In genomic region chr14:36151335-36151734, GRCh38 we compare ENCODE assay signal across 24 cellular contexts.
"Had no signal": no experiment of that assay in that cellular context is flagged by ENCODE, and none has a peak within 500 bp of the region (broad histone marks: within the 10 kb centered on the region; RNA-seq: fewer than 3 reads in every experiment).

No MANE protein-coding gene starts in this region.

- H3K36me3 ChIP-seq: stomach, suprapubic skin, thoracic aorta, thyroid gland, tibial artery, tibial nerve, transverse colon, upper lobe of left lung, upper lobe of right lung, uterus, vagina had no signal

- H3K27ac ChIP-seq: stomach, suprapubic skin, testis, thoracic aorta, thyroid gland, tibial artery, tibial nerve, transverse colon, upper lobe of left lung, upper lobe of right lung, uterus, vagina had no signal

- H3K9me3 ChIP-seq: suprapubic skin, testis, thoracic aorta, thyroid gland, transverse colon, upper lobe of right lung, uterus, vagina had no signal

- H3K4me3 ChIP-seq: stomach, suprapubic skin, testis, thoracic aorta, thyroid gland, tibial artery, tibial nerve, transverse colon, upper lobe of left lung, upper lobe of right lung, uterus, vagina had no signal

- H3K4me1 ChIP-seq: stomach, suprapubic skin, testis, thyroid gland, tibial artery, tibial nerve, transverse colon, upper lobe of left lung, upper lobe of right lung, uterus, vagina had no signal

- DNase-seq: stimulated activated CD4-positive, alpha-beta T cell treated with anti-CD3 and anti-CD28 coated beads, Interleukin-2, amount 100 ng/mL, for 48 hours; stimulated activated CD4-positive, alpha-beta T cell treated with anti-CD3 and anti-CD28 coated beads, Interleukin-4, amount 100 ng/mL, for 1 hour; stimulated activated CD4-positive, alpha-beta T cell treated with anti-CD3 and anti-CD28 coated beads, Interleukin-4, amount 100 ng/mL, for 24 hours; stimulated activated CD4-positive, alpha-beta T cell treated with anti-CD3 and anti-CD28 coated beads, Interleukin-4, amount 100 ng/mL, for 4 hours; stimulated activated CD8-positive, alpha-beta memory T cell treated with anti-CD3 and anti-CD28 coated beads, Interleukin-4, amount 100 ng/mL, for 48 hours; stimulated activated naive B cell treated with anti-CD40 and anti-IgM and Interleukin-4, amounts not matched to agents 10 μg/mL and 1 μg/mL and 100 μg/mL, for 72 hours; stimulated activated naive CD4-positive, alpha-beta T cell; stimulated activated naive CD4-positive, alpha-beta T cell treated with Interleukin-2 at 50 U/mL for 16 hours; stimulated activated naive CD8-positive, alpha-beta T cell treated with anti-CD3 and anti-CD28 coated beads, Interleukin-15, amount 100 ng/mL, for 72 hours; stimulated activated naive CD8-positive, alpha-beta T cell treated with anti-CD3 and anti-CD28 coated beads, Interleukin-15, Interleukin-2, amounts not matched to agents 100 U/mL and 50 U/mL, for 24 hours; stomach; substantia nigra; testis; thyroid gland; tibial artery; transverse colon; trophoblast cell; upper lobe of left lung; upper lobe of right lung; uterus had no signal
